In the genomic region with DNA sequence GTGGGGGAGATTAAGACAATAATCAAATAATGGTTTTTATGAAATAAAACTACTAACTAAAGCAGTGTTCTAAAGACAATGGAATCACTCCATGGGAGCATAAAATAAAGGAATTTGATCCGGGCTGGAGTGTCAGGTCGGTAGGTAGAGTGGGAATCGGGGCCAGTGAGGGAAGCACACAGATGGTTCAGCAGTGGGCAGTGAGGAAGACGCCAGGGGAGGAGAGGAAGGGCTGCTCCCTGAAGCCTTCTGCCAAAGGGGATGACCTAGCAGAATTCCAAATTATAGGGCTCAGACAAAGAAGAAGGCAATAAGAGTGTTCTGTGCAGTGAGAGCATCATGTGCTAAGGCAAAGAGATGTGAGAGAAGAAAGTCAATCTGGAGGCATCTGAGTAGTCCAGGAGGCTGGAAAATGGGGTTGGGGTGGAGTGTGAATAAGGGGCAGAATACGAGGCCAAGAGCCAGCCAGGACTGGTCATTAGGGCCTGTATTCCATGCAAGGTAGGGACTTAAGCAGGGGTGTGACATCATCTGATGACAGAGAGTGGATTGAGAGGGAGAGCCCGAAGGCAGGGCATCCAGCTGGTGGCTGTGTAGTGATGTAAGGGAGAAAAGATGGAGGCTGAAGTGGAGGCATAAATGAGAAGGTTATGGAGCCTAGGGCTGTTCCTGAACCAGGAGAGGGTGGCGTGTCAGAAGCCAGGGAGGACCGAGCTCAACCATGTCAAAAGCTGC, we compare ENCODE assay signal across 2 cellular contexts.
TF ChIP-seq lines count a peak whose summit lies in the region.

No MANE protein-coding gene starts in this region.

TF ChIP-seq in HEK293, 187 proteins besides CTCF, POLR2A, EP300 and RAD21 (continues in another document):
- TF ChIP-seq, protein P1, sequence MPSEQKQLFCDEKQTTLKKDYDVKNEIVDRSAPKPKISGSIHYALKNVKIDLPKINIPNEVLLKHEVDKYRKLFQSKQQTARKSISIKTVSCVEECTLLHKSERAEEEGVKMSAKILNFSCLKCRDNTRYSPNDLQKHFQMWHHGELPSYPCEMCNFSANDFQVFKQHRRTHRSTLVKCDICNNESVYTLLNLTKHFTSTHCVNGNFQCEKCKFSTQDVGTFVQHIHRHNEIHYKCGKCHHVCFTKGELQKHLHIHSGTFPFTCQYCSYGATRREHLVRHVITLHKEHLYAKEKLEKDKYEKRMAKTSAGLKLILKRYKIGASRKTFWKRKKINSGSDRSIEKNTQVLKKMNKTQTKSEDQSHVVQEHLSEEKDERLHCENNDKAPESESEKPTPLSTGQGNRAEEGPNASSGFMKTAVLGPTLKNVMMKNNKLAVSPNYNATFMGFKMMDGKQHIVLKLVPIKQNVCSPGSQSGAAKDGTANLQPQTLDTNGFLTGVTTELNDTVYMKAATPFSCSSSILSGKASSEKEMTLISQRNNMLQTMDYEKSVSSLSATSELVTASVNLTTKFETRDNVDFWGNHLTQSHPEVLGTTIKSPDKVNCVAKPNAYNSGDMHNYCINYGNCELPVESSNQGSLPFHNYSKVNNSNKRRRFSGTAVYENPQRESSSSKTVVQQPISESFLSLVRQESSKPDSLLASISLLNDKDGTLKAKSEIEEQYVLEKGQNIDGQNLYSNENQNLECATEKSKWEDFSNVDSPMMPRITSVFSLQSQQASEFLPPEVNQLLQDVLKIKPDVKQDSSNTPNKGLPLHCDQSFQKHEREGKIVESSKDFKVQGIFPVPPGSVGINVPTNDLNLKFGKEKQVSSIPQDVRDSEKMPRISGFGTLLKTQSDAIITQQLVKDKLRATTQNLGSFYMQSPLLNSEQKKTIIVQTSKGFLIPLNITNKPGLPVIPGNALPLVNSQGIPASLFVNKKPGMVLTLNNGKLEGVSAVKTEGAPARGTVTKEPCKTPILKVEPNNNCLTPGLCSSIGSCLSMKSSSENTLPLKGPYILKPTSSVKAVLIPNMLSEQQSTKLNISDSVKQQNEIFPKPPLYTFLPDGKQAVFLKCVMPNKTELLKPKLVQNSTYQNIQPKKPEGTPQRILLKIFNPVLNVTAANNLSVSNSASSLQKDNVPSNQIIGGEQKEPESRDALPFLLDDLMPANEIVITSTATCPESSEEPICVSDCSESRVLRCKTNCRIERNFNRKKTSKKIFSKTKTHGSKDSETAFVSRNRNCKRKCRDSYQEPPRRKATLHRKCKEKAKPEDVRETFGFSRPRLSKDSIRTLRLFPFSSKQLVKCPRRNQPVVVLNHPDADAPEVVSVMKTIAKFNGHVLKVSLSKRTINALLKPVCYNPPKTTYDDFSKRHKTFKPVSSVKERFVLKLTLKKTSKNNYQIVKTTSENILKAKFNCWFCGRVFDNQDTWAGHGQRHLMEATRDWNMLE (tag by site-specific recombination; conservative IDR thresholded peaks at IDR 0.05; ENCODE audit: low read depth), result no peak
- TF ChIP-seq ZFP37 (tag by site-specific recombination; IDR thresholded peaks at IDR 0.05) (no peak), ZNF37A (tag by site-specific recombination; IDR thresholded peaks at IDR 0.05) (no peak), ZNF624 (tag by site-specific recombination; IDR thresholded peaks at IDR 0.05) (no peak), KLF17 (tag by site-specific recombination; IDR thresholded peaks at IDR 0.05) (0 out of 2 replicates have a peak, but pooled peaks have one; percentile 37), ZNF121 (tag by site-specific recombination; IDR thresholded peaks at IDR 0.05) (no peak), ZNF654 (tag by site-specific recombination; IDR thresholded peaks at IDR 0.05; ENCODE audit: low read depth) (no peak), PATZ1 (tag by site-specific recombination; IDR thresholded peaks at IDR 0.05) (no peak), ZSCAN23 (tag by site-specific recombination; IDR thresholded peaks at IDR 0.05) (no peak), ZNF629 (tag by site-specific recombination; IDR thresholded peaks at IDR 0.05) (peak; percentile 80), ZSCAN16 (tag by site-specific recombination; IDR thresholded peaks at IDR 0.05) (no peak), PRDM10 (tag by site-specific recombination; IDR thresholded peaks at IDR 0.05) (no peak)

TF ChIP-seq in endothelial cell of umbilical vein, 7 proteins besides CTCF, POLR2A, EP300 and RAD21:
- TF ChIP-seq GATA2 (IDR thresholded peaks at IDR 0.05; ENCODE audit: insufficient read depth, insufficient read length, low read depth, low read length) (no peak), FOS (IDR thresholded peaks at IDR 0.05; ENCODE audit: borderline replicate concordance, insufficient read depth, low read length) (no peak), JUN (IDR thresholded peaks at IDR 0.05; ENCODE audit: borderline replicate concordance, insufficient read depth, insufficient read length, low read depth) (no peak), MYC (IDR thresholded peaks at IDR 0.05; ENCODE audit: low read depth, low read length) (no peak), MAX (IDR thresholded peaks at IDR 0.05; ENCODE audit: insufficient read depth, insufficient read length) (no peak), POLR2AphosphoS5 (IDR thresholded peaks at IDR 0.05; ENCODE audit: insufficient read depth, low read depth, low read length) (no peak), EZH2 (IDR thresholded peaks at IDR 0.05; ENCODE audit: borderline replicate concordance, low read depth, low read length, severe bottlenecking) (no peak)
TF ChIP-seq in endothelial cell of umbilical vein: peak in this region for 0.
